ENCODE assay signal across 12 cellular contexts in the genomic region with DNA sequence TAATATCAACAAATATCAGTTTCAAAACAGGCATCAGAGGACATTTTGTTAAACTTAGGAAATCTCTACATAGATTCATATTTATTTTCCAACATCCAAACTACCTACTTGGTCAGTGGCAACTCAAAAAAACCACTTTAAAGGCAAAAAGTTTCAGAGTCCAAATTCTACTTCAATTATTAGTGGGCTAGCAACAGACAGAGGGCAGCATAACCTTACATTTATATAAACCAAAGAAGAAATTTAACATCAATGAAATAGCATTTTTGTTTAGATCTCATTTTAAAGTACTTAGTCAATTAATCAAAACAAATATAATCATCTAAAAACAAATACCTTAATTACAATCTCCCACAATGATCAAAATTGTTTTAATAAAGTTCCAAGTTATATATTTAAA. TPM values are rescaled to one million over a fixed set of nuclear protein-coding genes. Genes with fewer than 3 reads are reported as not detected.
DNase-seq lines count a peak whose midpoint lies in the region; ATAC-seq, FAIRE-seq and TF ChIP-seq lines count a peak whose summit lies in the region.
"Had no signal": no experiment of that assay in that cellular context is flagged by ENCODE, and none has a peak within 500 bp of the region (broad histone marks: within the 10 kb centered on the region; RNA-seq: fewer than 3 reads in every experiment).

No MANE protein-coding gene starts in this region.

- peak; percentile 55 for TF ChIP-seq CTCF in A549 (IDR thresholded peaks at IDR 0.05)
- TF ChIP-seq CTCF in GM12865 (IDR thresholded peaks at IDR 0.05; ENCODE audit: insufficient read depth, low read depth, low read length, missing control alignments) = peak; percentile 1
- peak; percentile 36 for TF ChIP-seq CTCF in foreskin fibroblast (IDR thresholded peaks at IDR 0.05; ENCODE audit: low read depth, low read length)
- TF ChIP-seq CTCF in Caco-2 (IDR thresholded peaks at IDR 0.05; ENCODE audit: insufficient read depth in 1 of 2, low read depth in 1 of 2, low read length in 1 of 2, severe bottlenecking in 1 of 2, unreplicated experiment in 1 of 2) = peak in 1 of 2 experiments; percentile 10

- H3K9me3 ChIP-seq in A549 (no peaks in the 10 kb centered on the region), Caco-2 (no peaks in the 10 kb centered on the region)
- H3K9me3 ChIP-seq: colonic mucosa had no signal

- POLR2A ChIA-PET in A549 (lab: Yijun Ruan, JAX) (no interaction called here), Caco-2 (lab: Charles Lee) (no interaction called here)

- no peak for FAIRE-seq in A549 (lab: Jason Lieb, UNC)

- TF ChIP-seq POLR2A in A549 (IDR thresholded peaks at IDR 0.05; ENCODE audit: low read length) = no peak

- no peaks in the 10 kb centered on the region for H3K4me1 Mint-ChIP-seq in Caco-2 (ENCODE audit: low read depth, unreplicated experiment)
- H3K4me1 Mint-ChIP-seq: mesothelial cell of epicardium had no signal

- no peak overlapping the region; the same call in 2 of the 3 replicates for H3K4me2 ChIP-seq in A549

- no TSS peak for BruUV-seq in Caco-2 (replicated peaks; lab: Mats Ljungman, UMichigan)

- intact Hi-C loops in Caco-2 (cut with micrococcal nuclease; ENCODE audit: unreplicated experiment) = loop anchor here (1.0 kb wide), 3 partner anchors 23 to 282 kb away; no protein-coding TSS in a partner anchor

- H3K36me3 Mint-ChIP-seq in Caco-2 (ENCODE audit: insufficient read depth, unreplicated experiment) = peaks cover 6% of the 10 kb centered on the region
- H3K36me3 Mint-ChIP-seq: mesothelial cell of epicardium had no signal

- H3K27me3 Mint-ChIP-seq in Caco-2 (ENCODE audit: insufficient read depth, unreplicated experiment) = no peaks in the 10 kb centered on the region

- H3K4me3 Mint-ChIP-seq in Caco-2 (ENCODE audit: unreplicated experiment) = no peak overlapping the region
- H3K4me3 Mint-ChIP-seq: mesothelial cell of epicardium had no signal

- peak overlapping the region; percentile 58 to 78; a peak in 3 of 6 replicates for H3K27ac ChIP-seq in A549
- H3K27ac ChIP-seq: colonic mucosa had no signal

- no peak for TF ChIP-seq EP300 in A549 (IDR thresholded peaks at IDR 0.05)

- no peaks in the 10 kb centered on the region for H3K9me3 Mint-ChIP-seq in Caco-2 (ENCODE audit: unreplicated experiment)
- H3K9me3 Mint-ChIP-seq: mesothelial cell of epicardium had no signal

- no peak overlapping the region for H3K4me3 ChIP-seq in A549
- no peak overlapping the region for H3K4me3 ChIP-seq in GM12865 (ENCODE audit: low read depth, low read length)
- H3K4me3 ChIP-seq in foreskin fibroblast (ENCODE audit: low read depth in 1 of 2, low read length in 2 of 2) = no peak overlapping the region
- no peak overlapping the region for H3K4me3 ChIP-seq in Caco-2 (ENCODE audit: low read depth, low read length)
- H3K4me3 ChIP-seq: colonic mucosa had no signal

- peak in 1 of 2 experiments; percentile 28 for DNase-seq in A549 (ENCODE audit: low read depth in 1 of 2, low spot score in 1 of 2)
- peak; percentile 17 for DNase-seq in GM12865 (ENCODE audit: low read depth)
- peak in 1 of 2 donors; percentile 52 for DNase-seq in foreskin fibroblast
- DNase-seq in NCI-H1105 treated with DMSO at 0.1 percent for 48 hours (lab: John Stamatoyannopoulos, UW) = no peak
- DNase-seq in NCI-H1105 (lab: John Stamatoyannopoulos, UW) = no peak
- no peak for DNase-seq in NCI-H2107 (lab: John Stamatoyannopoulos, UW)
- no peak for DNase-seq in Caco-2
- DNase-seq: activated CD8-positive, alpha-beta memory T cell treated with anti-CD3 and anti-CD28 coated beads, Interleukin-2, amount 50 U/mL, for 4 hours; colonic mucosa; NCI-H345 had no signal

- ATAC-seq in A549 (no peak), SK-N-SH treated with all-trans-retinoic acid at 6 μM for 48 hours (peak; percentile 40; the same call in 1 of the 3 replicates)

- CTCF ChIA-PET in A549 (lab: Yijun Ruan, JAX) (interaction anchor here (0.9 to 3.4 kb wide), 5 partner anchors 149 to 283 kb away, joined by 3 to 28 read pairs (median 7); no protein-coding TSS in a partner anchor), Caco-2 (lab: Charles Lee) (no interaction called here)

- TF ChIP-seq RAD21 in A549 (conservative IDR thresholded peaks at IDR 0.05 in 1 of 2, IDR thresholded peaks at IDR 0.05 in 1 of 2) = peak; percentile 63 to 75

- H3K4me1 ChIP-seq in A549 = peaks cover 62% of the 10 kb centered on the region
- H3K4me1 ChIP-seq in Caco-2 = no peaks in the 10 kb centered on the region
- H3K4me1 ChIP-seq: colonic mucosa had no signal

- no peaks in the 10 kb centered on the region for H3K36me3 ChIP-seq in Caco-2 (ENCODE audit: control insufficient read depth, insufficient read depth, low read length)
- H3K36me3 ChIP-seq: colonic mucosa had no signal

- no peak overlapping the region for H3K27ac Mint-ChIP-seq in Caco-2 (ENCODE audit: unreplicated experiment)
- H3K27ac Mint-ChIP-seq: mesothelial cell of epicardium had no signal

- no peaks in the 10 kb centered on the region for H3K27me3 ChIP-seq in Caco-2 (replicated peaks; ENCODE audit: control insufficient read depth, insufficient read depth, low read length)
- H3K27me3 ChIP-seq: colonic mucosa had no signal

TF ChIP-seq in A549, 52 proteins besides CTCF, POLR2A, EP300 and RAD21:
- TF ChIP-seq ESRRA (IDR thresholded peaks at IDR 0.05; ENCODE audit: borderline replicate concordance, low read length) = no peak
- TF ChIP-seq RCOR1 (IDR thresholded peaks at IDR 0.05; ENCODE audit: low read depth, low read length) = no peak
- peak; percentile 65 for TF ChIP-seq SMC3 (IDR thresholded peaks at IDR 0.05)
- TF ChIP-seq NFE2L2 (conservative IDR thresholded peaks at IDR 0.05; ENCODE audit: low read length) = no peak
- TF ChIP-seq RARB (CRISPR knock-in tag; IDR thresholded peaks at IDR 0.05) = no peak
- no peak for TF ChIP-seq FOSL2 (IDR thresholded peaks at IDR 0.05)
- no peak for TF ChIP-seq FOSL2 (CRISPR knock-in tag; IDR thresholded peaks at IDR 0.05)
- TF ChIP-seq, protein P1, sequence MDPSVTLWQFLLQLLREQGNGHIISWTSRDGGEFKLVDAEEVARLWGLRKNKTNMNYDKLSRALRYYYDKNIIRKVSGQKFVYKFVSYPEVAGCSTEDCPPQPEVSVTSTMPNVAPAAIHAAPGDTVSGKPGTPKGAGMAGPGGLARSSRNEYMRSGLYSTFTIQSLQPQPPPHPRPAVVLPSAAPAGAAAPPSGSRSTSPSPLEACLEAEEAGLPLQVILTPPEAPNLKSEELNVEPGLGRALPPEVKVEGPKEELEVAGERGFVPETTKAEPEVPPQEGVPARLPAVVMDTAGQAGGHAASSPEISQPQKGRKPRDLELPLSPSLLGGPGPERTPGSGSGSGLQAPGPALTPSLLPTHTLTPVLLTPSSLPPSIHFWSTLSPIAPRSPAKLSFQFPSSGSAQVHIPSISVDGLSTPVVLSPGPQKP (IDR thresholded peaks at IDR 0.05; ENCODE audit: low read depth, low read length) = no peak
- no peak for TF ChIP-seq HOXB5 (CRISPR knock-in tag; IDR thresholded peaks at IDR 0.05)

TF ChIP-seq in SK-N-SH treated with all-trans-retinoic acid at 6 μM for 48 hours, 23 proteins besides CTCF, POLR2A, EP300 and RAD21:
- TF ChIP-seq CSDC2 (CRISPR knock-in tag; IDR thresholded peaks at IDR 0.05) (no peak), OSR1 (CRISPR knock-in tag; IDR thresholded peaks at IDR 0.05) (no peak), ZNF70 (CRISPR knock-in tag; IDR thresholded peaks at IDR 0.05) (no peak), ZNF8 (CRISPR knock-in tag; IDR thresholded peaks at IDR 0.05) (no peak)

RNA-seq across cellular contexts. Expression of a gene that starts 33.3 kb away (rescaled TPM):
- 24.6 and 25.3 TPM in 2 replicates for polyA plus RNA-seq in A549 (2011; rRNA removed)
- polyA plus RNA-seq in A549 (2012; cell fraction: cytosol; rRNA removed) = 6.2 and 7.3 TPM in 2 replicates
- polyA plus RNA-seq in A549 (2012; cell fraction: nucleus; rRNA removed) = 10.2 and 16.1 TPM in 2 replicates
- 8.4 to 9.9 TPM (median 9.5 TPM) in 3 replicates for polyA plus RNA-seq in A549 (2017; fragmentation: RNase III; extraction: RNeasy Plus Mini Kit Qiagen cat#74134 plus additional on column Dnase treatment)
- polyA minus RNA-seq in A549 (2011; rRNA and poly(A)+ RNA removed) = 58.9 and 61.8 TPM in 2 replicates
- 12.1 and 14.6 TPM in 2 replicates for total RNA-seq in Caco-2 (2022)
